ENCODE assay signal across 17 cellular contexts in genomic region chr11:7671347-7671746, GRCh38. TPM values are rescaled to one million over a fixed set of nuclear protein-coding genes. Genes with fewer than 3 reads are reported as not detected.
A peak's percentile ranks its signal among the peaks of the same experiment; 100 is the strongest.
DNase-seq lines count a peak whose midpoint lies in the region; ATAC-seq, FAIRE-seq and TF ChIP-seq lines count a peak whose summit lies in the region.
"Had no signal": no experiment of that assay in that cellular context is flagged by ENCODE, and none has a peak within 500 bp of the region (broad histone marks: within the 10 kb centered on the region; RNA-seq: fewer than 3 reads in every experiment).

No MANE protein-coding gene starts in this region.

- WGBS in suprapubic skin: 62% methylated on average over 7 of the region's 7 CpGs

- no peak for TF ChIP-seq CTCF in activated B cell treated with CpG ODN at 0.5 μM for 24 hours (IDR thresholded peaks at IDR 0.05)
- TF ChIP-seq CTCF in suprapubic skin (IDR thresholded peaks at IDR 0.05): no peak
- TF ChIP-seq CTCF in osteoblast (IDR thresholded peaks at IDR 0.05; ENCODE audit: extremely low read depth, low read depth, low read length): no peak
- TF ChIP-seq CTCF in kidney (IDR thresholded peaks at IDR 0.05; ENCODE audit: borderline replicate concordance, extremely low read depth, insufficient read depth): no peak

- no peaks in the 10 kb centered on the region for H3K9me3 Mint-ChIP-seq in activated B cell treated with CpG ODN at 0.5 μM for 24 hours
- H3K9me3 Mint-ChIP-seq: activated T-cell treated with anti-CD3 and anti-CD28 coated beads, Interleukin-2, amount 50 U/mL, for 72 hours had no signal

- FAIRE-seq in urothelium cell line (lab: Jason Lieb, UNC): no peak
- no peak for FAIRE-seq in kidney (lab: Jason Lieb, UNC)

- H3K4me1 ChIP-seq in suprapubic skin (peaks cover 32% of the 10 kb centered on the region), osteoblast (ENCODE audit: insufficient read depth, low read length) (peaks cover 7% of the 10 kb centered on the region), kidney (ENCODE audit: control insufficient read depth in 1 of 2, insufficient read depth in 1 of 2, low read depth in 1 of 2, low read length in 2 of 2) (peaks cover 4 to 12% of the 10 kb centered on the region in 2 donors)

- no peak overlapping the region for H3K4me2 ChIP-seq in osteoblast (ENCODE audit: insufficient read depth, low read length)
- H3K4me2 ChIP-seq: neural progenitor cell had no signal

- CTCF ChIA-PET in activated B cell treated with CpG ODN at 0.5 μM for 24 hours (lab: Charles Lee): interaction anchor here (0.6 to 2.8 kb wide), 3 partner anchors 20 to 573 kb away, joined by 3 to 10 read pairs (median 3); no protein-coding TSS in a partner anchor

- H3K27ac ChIP-seq in layer of hippocampus (ENCODE audit: low read depth, low read length): peak overlapping the region; percentile 3
- peak overlapping the region; percentile 8 for H3K27ac ChIP-seq in suprapubic skin
- no peak overlapping the region for H3K27ac ChIP-seq in osteoblast (ENCODE audit: low read depth, low read length)
- H3K27ac ChIP-seq in kidney (ENCODE audit: low read depth in 2 of 2, low read length in 2 of 2): no peak overlapping the region
- H3K27ac ChIP-seq: neural progenitor cell, sigmoid colon, vagina had no signal

- POLR2A ChIA-PET in activated B cell treated with CpG ODN at 0.5 μM for 24 hours (lab: Charles Lee): interaction anchor here (0.6 to 3.6 kb wide), 4 partner anchors 127 to 175 kb away, joined by 3 to 19 read pairs (median 5); partner anchors contain the start of gene PPFIBP2

- ATAC-seq in GM21528 (IDR thresholded peaks at IDR 0.05; ENCODE audit: low FRiP score, unreplicated experiment) (peak; percentile 3), activated B cell treated with CpG ODN at 0.5 μM for 24 hours (ENCODE audit: low read depth) (no peak)
- ATAC-seq: SK-N-SH treated with all-trans-retinoic acid at 6 μM for 48 hours had no signal

- H3K79me2 ChIP-seq in osteoblast (ENCODE audit: insufficient read depth, low read length): no peaks in the 10 kb centered on the region

- H3K27me3 ChIP-seq in layer of hippocampus (ENCODE audit: control insufficient read depth, insufficient read depth, low read length): no peaks in the 10 kb centered on the region
- no peaks in the 10 kb centered on the region for H3K27me3 ChIP-seq in suprapubic skin
- H3K27me3 ChIP-seq in osteoblast (ENCODE audit: insufficient read depth, low read length): peaks cover 2% of the 10 kb centered on the region
- H3K27me3 ChIP-seq: vagina had no signal

- H3K4me3 ChIP-seq in suprapubic skin: no peak overlapping the region
- no peak overlapping the region for H3K4me3 ChIP-seq in osteoblast (ENCODE audit: insufficient read depth, low read length)
- H3K4me3 ChIP-seq in kidney (ENCODE audit: low read length in 2 of 2): no peak overlapping the region
- H3K4me3 ChIP-seq: neural progenitor cell, sigmoid colon, vagina had no signal

- TF ChIP-seq POLR2A in suprapubic skin (IDR thresholded peaks at IDR 0.05): no peak

- no peak overlapping the region for H2AFZ ChIP-seq in osteoblast (ENCODE audit: low read length)
- H2AFZ ChIP-seq: neural progenitor cell had no signal

- peaks cover 13% of the 10 kb centered on the region for H3K36me3 Mint-ChIP-seq in activated B cell treated with CpG ODN at 0.5 μM for 24 hours (ENCODE audit: low read depth)
- H3K36me3 Mint-ChIP-seq: neural progenitor cell had no signal

- no peak for TF ChIP-seq EP300 in suprapubic skin (IDR thresholded peaks at IDR 0.05)

- H3K27me3 Mint-ChIP-seq in activated B cell treated with CpG ODN at 0.5 μM for 24 hours: peaks cover 13% of the 10 kb centered on the region

- no peak overlapping the region for H3K9ac ChIP-seq in kidney (ENCODE audit: low read length in 2 of 2)
- H3K9ac ChIP-seq: neural progenitor cell had no signal

- H3K27ac Mint-ChIP-seq in activated B cell treated with CpG ODN at 0.5 μM for 24 hours: peak overlapping the region; percentile 86
- H3K27ac Mint-ChIP-seq: activated T-cell treated with anti-CD3 and anti-CD28 coated beads, Interleukin-2, amount 50 U/mL, for 72 hours; neural progenitor cell had no signal

- peaks cover 39% of the 10 kb centered on the region for H3K4me1 Mint-ChIP-seq in activated B cell treated with CpG ODN at 0.5 μM for 24 hours

- DNase-seq in activated B cell treated with CpG ODN at 0.5 μM for 24 hours (no peak), suprapubic skin (ENCODE audit: low spot score in 2 of 2) (no peak), osteoblast (ENCODE audit: insufficient read length, low spot score, missing footprints) (no peak), urothelium cell line (ENCODE audit: low spot score) (no peak), kidney (no peak), NAMALWA (ENCODE audit: low spot score) (no peak)
- DNase-seq: NCI-H1694, sigmoid colon had no signal

- H3K4me3 Mint-ChIP-seq in activated B cell treated with CpG ODN at 0.5 μM for 24 hours: no peak overlapping the region
- H3K4me3 Mint-ChIP-seq: neural progenitor cell had no signal

- H4K20me1 ChIP-seq in osteoblast (ENCODE audit: insufficient read depth, low read length): no peaks in the 10 kb centered on the region

- H3K36me3 ChIP-seq in suprapubic skin (peaks cover 14% of the 10 kb centered on the region), osteoblast (ENCODE audit: insufficient read depth, low read length) (no peaks in the 10 kb centered on the region), kidney (ENCODE audit: control insufficient read depth in 1 of 2, insufficient read depth in 2 of 2, low read length in 2 of 2) (peaks cover 3 to 7% of the 10 kb centered on the region in 2 donors)
- H3K36me3 ChIP-seq: neural progenitor cell, sigmoid colon, vagina had no signal

- intact Hi-C loops in activated B cell treated with CpG ODN at 0.5 μM for 24 hours (cut with micrococcal nuclease): loop anchor here (5.0 kb wide), 1 partner anchor 316 kb away; the partner anchor contains the start of gene EIF3F
- intact Hi-C loops in kidney (cut with DNase I): no loop called here

- H3K9me3 ChIP-seq in suprapubic skin (no peaks in the 10 kb centered on the region), osteoblast (ENCODE audit: low read depth, low read length) (no peaks in the 10 kb centered on the region), kidney (ENCODE audit: control insufficient read depth in 1 of 2, low read length in 2 of 2) (no peaks in the 10 kb centered on the region)
- H3K9me3 ChIP-seq: sigmoid colon, vagina had no signal

RNA-seq across cellular contexts. Expression of gene CYB5R2, which starts 2.0 kb away (rescaled TPM):
- 22.3 and 25.9 TPM in 2 replicates for total RNA-seq in activated B cell treated with CpG ODN at 0.5 μM for 24 hours
- 10 to 100 TPM; 30.7 to 78.4 (median 53.9) TPM for total RNA-seq in suprapubic skin
- 9.1 and 14.8 TPM in 2 replicates for total RNA-seq in osteoblast
- total RNA-seq in kidney: 8.7 TPM
- polyA plus RNA-seq in kidney (ENCODE audit: insufficient read depth, low read depth, low replicate concordance): 8.2 TPM
- total RNA-seq: OCI-LY7 had no signal

RNA-seq across cellular contexts. Expression of gene OVCH2, which starts 34.9 kb away (rescaled TPM):
- not detected in 2 replicates for total RNA-seq in activated B cell treated with CpG ODN at 0.5 μM for 24 hours
- total RNA-seq in suprapubic skin: 10 to 100 TPM in 2 of 4 donors, 1 to 10 TPM in 2; 6.2 to 44.0 (median 20.3) TPM
- total RNA-seq in osteoblast: under 0.01 TPM in 1 of 2 replicates, not detected in the other
- total RNA-seq in kidney: 2.5 TPM
- polyA plus RNA-seq in kidney (ENCODE audit: insufficient read depth, low read depth, low replicate concordance): 2.3 TPM
- total RNA-seq: activated T-cell treated with anti-CD3 and anti-CD28 coated beads, Interleukin-2, amount 50 U/mL, for 72 hours; LHCN-M2; NCI-H460; OCI-LY7; sigmoid colon; vagina had no signal
- polyA plus RNA-seq: sigmoid colon had no signal

Comparison
In these comparisons a context has a peak if more than half of its experiments do, and no peak if none do; other contexts are left out.
1. H3K27ac ChIP-seq: peak in layer of hippocampus (single experiment) and suprapubic skin (single experiment); none in osteoblast (single experiment) and kidney (0 of 2).